ENCODE assay signal across 18 cellular contexts in genomic region chr14:101371691-101372493, GRCh38.
DNase-seq lines count a peak whose midpoint lies in the region; ATAC-seq and TF ChIP-seq lines count a peak whose summit lies in the region.
"Had no signal": no experiment of that assay in that cellular context is flagged by ENCODE, and none has a peak within 500 bp of the region (broad histone marks: within the 10 kb centered on the region; RNA-seq: fewer than 3 reads in every experiment).

No MANE protein-coding gene starts in this region.

- peak overlapping the region; percentile 78 for H2BK120ac ChIP-seq in trophoblast cell (ENCODE audit: insufficient read depth, low read length, poor library complexity)

- H4K20me1 ChIP-seq in OCI-LY7 (ENCODE audit: insufficient read depth, low read length), result no peaks in the 10 kb centered on the region

- H3K9me3 ChIP-seq in OCI-LY7 (ENCODE audit: low read length) (no peaks in the 10 kb centered on the region), gastroesophageal sphincter (no peaks in the 10 kb centered on the region), trophoblast cell (ENCODE audit: insufficient read depth, low read depth, low read length) (peaks cover 6% of the 10 kb centered on the region)
- H3K9me3 ChIP-seq: SJCRH30 had no signal

- H3K27ac ChIP-seq in OCI-LY7 (ENCODE audit: low read depth, low read length, poor library complexity, severe bottlenecking) (no peak overlapping the region), gastroesophageal sphincter (peak overlapping the region in 2 of 4 donors; percentile 40 to 61), trophoblast cell (ENCODE audit: low read depth, low read length) (peak overlapping the region; percentile 83)
- H3K27ac ChIP-seq: GM23248, SJCRH30 had no signal

- peak overlapping the region; percentile 84 for H2AK5ac ChIP-seq in trophoblast cell (ENCODE audit: low read length)

- H3K79me2 ChIP-seq in OCI-LY7 (ENCODE audit: insufficient read depth, low read depth, low read length) (no peaks in the 10 kb centered on the region), trophoblast cell (ENCODE audit: control insufficient read depth, insufficient read depth, low read length, poor library complexity) (peaks cover 2% of the 10 kb centered on the region)

- no peak overlapping the region for H3K23ac ChIP-seq in trophoblast cell (ENCODE audit: low read length)

- H2AFZ ChIP-seq in OCI-LY7 (ENCODE audit: low read length) (0 out of 2 replicates have a peak overlapping the region, but pooled peaks have one; percentile 9), trophoblast cell (ENCODE audit: insufficient read depth, low read length, poor library complexity) (no peak overlapping the region)
- H2AFZ ChIP-seq: GM23248 had no signal

- no TSS peak for BruUV-seq in OCI-LY7 (replicated peaks; lab: Mats Ljungman, UMichigan)

- H3K4me1 ChIP-seq in OCI-LY7 (ENCODE audit: insufficient read depth, low read length, poor library complexity, severe bottlenecking) (peaks cover 27% of the 10 kb centered on the region), gastroesophageal sphincter (peaks cover 0 to 17% (median 0%) of the 10 kb centered on the region in 3 donors), trophoblast cell (ENCODE audit: control insufficient read depth in 1 of 2, insufficient read depth in 2 of 2, low read length in 2 of 2) (peaks cover 30% of the 10 kb centered on the region in 2 experiments)
- H3K4me1 ChIP-seq: SJCRH30 had no signal

- no peak overlapping the region for H3K9ac ChIP-seq in trophoblast cell (ENCODE audit: low read length)
- H3K9ac ChIP-seq: GM23248 had no signal

- peak overlapping the region; percentile 63 for H4K8ac ChIP-seq in trophoblast cell (ENCODE audit: low read depth, low read length)

- H3K27me3 ChIP-seq in gastroesophageal sphincter (peaks cover 28% of the 10 kb centered on the region), trophoblast cell (ENCODE audit: insufficient read depth, low read length) (no peaks in the 10 kb centered on the region)
- H3K27me3 ChIP-seq: SJCRH30 had no signal

- no peaks in the 10 kb centered on the region for H3K9me2 ChIP-seq in OCI-LY7 (ENCODE audit: insufficient read depth, low read length)

- CTCF ChIA-PET in OCI-LY7 (lab: Charles Lee; ENCODE audit: unreplicated experiment), result no interaction called here

- TF ChIP-seq EP300 in gastroesophageal sphincter (IDR thresholded peaks at IDR 0.05), result no peak

- peak overlapping the region; percentile 73 for H3K18ac ChIP-seq in trophoblast cell (ENCODE audit: low read length)

- 42 to 74% methylated on average over 7 to 11 of the region's 16 CpGs for WGBS in gastroesophageal sphincter (ENCODE audit: low coverage in 1 of 2), 2 donors
- WGBS in trophoblast cell (ENCODE audit: extremely low coverage, insufficient coverage, insufficient read length), result no CpG with 5 or more reads among the region's 16 CpGs

- H3K4me3 ChIP-seq in OCI-LY7 (ENCODE audit: low read depth, low read length, poor library complexity, severe bottlenecking), result no peak overlapping the region
- H3K4me3 ChIP-seq in gastroesophageal sphincter, result no peak overlapping the region
- no peak overlapping the region for H3K4me3 ChIP-seq in trophoblast cell (ENCODE audit: low read depth, low read length)
- H3K4me3 ChIP-seq: GM23248, SJCRH30 had no signal

- H3K79me1 ChIP-seq in trophoblast cell (ENCODE audit: low read length), result peaks cover 37% of the 10 kb centered on the region

- intact Hi-C loops in OCI-LY7 (cut with micrococcal nuclease; ENCODE audit: unreplicated experiment), result no loop called here

- peak overlapping the region; percentile 19 for H2BK5ac ChIP-seq in trophoblast cell (ENCODE audit: low read depth, low read length, poor library complexity)

- H3K4ac ChIP-seq in trophoblast cell (ENCODE audit: low read depth, low read length), result peak overlapping the region; percentile 11

- peak overlapping the region; percentile 83 for H2BK12ac ChIP-seq in trophoblast cell (ENCODE audit: low read length)

- TF ChIP-seq CTCF in OCI-LY7 (conservative IDR thresholded peaks at IDR 0.05; ENCODE audit: low read length) (no peak), gastroesophageal sphincter (IDR thresholded peaks at IDR 0.05) (no peak)

- H3K4me2 ChIP-seq in OCI-LY7 (ENCODE audit: low read length) (no peak overlapping the region), trophoblast cell (ENCODE audit: low read length) (peak overlapping the region; percentile 3)

- no peaks in the 10 kb centered on the region for H3K36me3 ChIP-seq in OCI-LY7 (ENCODE audit: insufficient read depth, low read length)
- H3K36me3 ChIP-seq in gastroesophageal sphincter, result no peaks in the 10 kb centered on the region
- H3K36me3 ChIP-seq in trophoblast cell (ENCODE audit: control insufficient read depth in 1 of 2, insufficient read depth in 2 of 2, low read length in 2 of 2), result no peaks in the 10 kb centered on the region
- H3K36me3 ChIP-seq: SJCRH30 had no signal

- POLR2A ChIA-PET in OCI-LY7 (lab: Charles Lee), result no interaction called here

- DNase-seq in G401 (ENCODE audit: low spot score) (peak; percentile 92), OCI-LY7 (ENCODE audit: low spot score) (no peak), trophoblast cell (no peak), DMS153 treated with DMSO at 0.1 percent for 48 hours (lab: John Stamatoyannopoulos, UW; ENCODE audit: unreplicated experiment) (no peak), NCI-H748 treated with DMSO at 0.1 percent for 48 hours (lab: John Stamatoyannopoulos, UW) (no peak), amygdala (lab: John Stamatoyannopoulos, UW) (no peak)
- DNase-seq: ACHN; CD8-positive, alpha-beta memory T cell; DMS79; GM23248; MM.1S; NCI-H1105; NCI-H1694 treated with DMSO at 0.1 percent for 48 hours; NCI-H82; PC-3; SJCRH30 had no signal

- in situ Hi-C loops in G401 (cut with HindIII; ENCODE audit: low sequenced_read_pairs), result no loop called here

- H3K14ac ChIP-seq in trophoblast cell (ENCODE audit: low read length), result peak overlapping the region; percentile 49

- peak overlapping the region; percentile 92 for H4K91ac ChIP-seq in trophoblast cell (ENCODE audit: low read depth, low read length)

- no peak for TF ChIP-seq POLR2A in gastroesophageal sphincter (IDR thresholded peaks at IDR 0.05)

- H4K12ac ChIP-seq in trophoblast cell (ENCODE audit: low read depth, low read length), result no peak overlapping the region

- ATAC-seq in gastroesophageal sphincter, result peak; percentile 31
- ATAC-seq: HCT116, PC-3 had no signal
